Comparison of ENCODE assay signal across 5 cellular contexts in the genomic region with DNA sequence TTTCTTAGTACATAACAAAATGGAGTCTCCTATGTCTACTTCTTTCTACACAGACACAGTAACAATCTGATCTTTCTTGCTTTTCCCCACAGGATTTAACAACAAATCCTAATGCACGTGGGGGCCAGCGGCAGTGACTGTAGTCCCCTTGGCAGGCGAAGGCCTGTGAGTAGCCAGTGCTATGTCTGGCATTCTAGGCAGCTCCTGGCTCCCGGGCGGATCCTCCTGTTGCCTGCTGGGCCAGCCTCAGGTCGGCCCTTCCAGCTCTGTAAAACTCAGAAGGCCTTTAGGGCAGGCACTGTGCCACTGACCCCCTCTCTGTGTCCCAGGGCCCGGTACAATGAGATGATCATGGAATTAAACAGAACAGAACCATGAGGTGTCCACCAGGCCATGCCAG. TPM values are rescaled to one million over a fixed set of nuclear protein-coding genes. Genes with fewer than 3 reads are reported as not detected.
"Had no signal": no experiment of that assay in that cellular context is flagged by ENCODE, and none has a peak within 500 bp of the region (broad histone marks: within the 10 kb centered on the region; RNA-seq: fewer than 3 reads in every experiment).

No MANE protein-coding gene starts in this region.

RNA-seq across cellular contexts. Expression of a gene that starts 20.8 kb away (rescaled TPM):
- total RNA-seq: H4, H7, HFFc6, HT1080, K562 had no signal
- polyA plus RNA-seq: K562 had no signal
